8 cellular contexts compared by ENCODE assay signal in the genomic region with DNA sequence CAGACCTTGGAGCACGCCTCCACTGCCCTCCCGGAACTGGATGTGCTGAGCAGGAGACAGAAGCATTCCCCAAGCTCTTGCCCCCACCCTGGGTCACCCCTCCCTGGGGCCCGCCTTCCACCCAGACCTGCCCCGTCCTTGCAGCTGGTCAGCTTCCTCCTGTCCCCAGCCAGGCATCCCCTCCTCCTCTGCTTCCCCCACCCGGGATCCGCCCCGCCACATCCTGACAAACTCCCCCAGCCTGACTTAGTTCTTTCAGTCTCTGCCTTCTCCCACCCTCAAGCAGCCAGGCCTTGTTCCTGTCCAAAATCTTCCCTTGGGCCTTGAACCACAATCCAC. TPM values are rescaled to one million over a fixed set of nuclear protein-coding genes. Genes with fewer than 3 reads are reported as not detected.
DNase-seq lines count a peak whose midpoint lies in the region; ATAC-seq and TF ChIP-seq lines count a peak whose summit lies in the region.

No MANE protein-coding gene starts in this region.

- no peak overlapping the region for H3K4me3 ChIP-seq in A673 (ENCODE audit: low read depth, low read length, poor library complexity, severe bottlenecking)
- H3K4me3 ChIP-seq in HL-60 (replicated peaks; ENCODE audit: insufficient read depth, low read length): no peak overlapping the region
- peak overlapping the region in 1 of 2 donors; percentile 12 for H3K4me3 ChIP-seq in ascending aorta
- H3K4me3 ChIP-seq in liver (ENCODE audit: low read depth in 1 of 3, low read length in 3 of 3): no peak overlapping the region
- H3K4me3 ChIP-seq in tibial nerve: no peak overlapping the region

- H3K9me3 ChIP-seq in A673 (ENCODE audit: low read depth, low read length, poor library complexity, severe bottlenecking) (no peaks in the 10 kb centered on the region), ascending aorta (no peaks in the 10 kb centered on the region), liver (ENCODE audit: control insufficient read depth in 4 of 4, low read length in 3 of 4) (no peaks in the 10 kb centered on the region), tibial nerve (no peaks in the 10 kb centered on the region)

- DNase-seq in A673 (ENCODE audit: low spot score) (no peak), HL-60 (ENCODE audit: low read depth in 1 of 2, low spot score in 1 of 2) (peak; percentile 37 to 90), ascending aorta (ENCODE audit: low spot score in 2 of 2) (peak; percentile 54 to 89), tibial nerve (ENCODE audit: low spot score in 2 of 2) (peak; percentile 39 to 62), activated gamma-delta T cell treated with Interleukin-2 at 50 U/mL for 16 hours (no peak), cortex of kidney (lab: John Stamatoyannopoulos, UW) (no peak)

- TF ChIP-seq RAD21 in liver (IDR thresholded peaks at IDR 0.05): no peak

- ATAC-seq in HG03039 (IDR thresholded peaks at IDR 0.05; ENCODE audit: unreplicated experiment): no peak

- CTCF ChIA-PET in A673 (lab: Charles Lee): no interaction called here

- WGBS in liver: 61% methylated on average over 7 of the region's 7 CpGs
- 12 to 16% methylated on average over 7 of the region's 7 CpGs for WGBS in tibial nerve, 2 donors

- peaks cover 31% of the 10 kb centered on the region for H3K4me1 ChIP-seq in A673 (ENCODE audit: insufficient read depth, low read length, poor library complexity, severe bottlenecking)
- peaks cover 28 to 31% of the 10 kb centered on the region in 2 donors for H3K4me1 ChIP-seq in ascending aorta
- peaks cover 8 to 46% (median 25%) of the 10 kb centered on the region in 4 donors for H3K4me1 ChIP-seq in liver (ENCODE audit: control insufficient read depth in 4 of 4, insufficient read depth in 4 of 4, low read length in 3 of 4)
- H3K4me1 ChIP-seq in tibial nerve: peaks cover 8 to 51% (median 44%) of the 10 kb centered on the region in 4 donors

- POLR2A ChIA-PET in A673 (lab: Charles Lee; ENCODE audit: low non-redundant PET): no interaction called here

- TF ChIP-seq POLR2A in tibial nerve (IDR thresholded peaks at IDR 0.05): peak in 1 of 2 donors; percentile 16

- peak in 1 of 2 donors; percentile 41 for TF ChIP-seq EP300 in tibial nerve (IDR thresholded peaks at IDR 0.05)

- H3K9ac ChIP-seq in liver (ENCODE audit: low read depth in 1 of 2, low read length in 2 of 2): no peak overlapping the region

- BruUV-seq in A673 (replicated peaks; lab: Mats Ljungman, UMichigan): no TSS peak

- peaks cover 7% of the 10 kb centered on the region for H3K36me3 ChIP-seq in A673 (ENCODE audit: insufficient read depth, low read length, poor library complexity, severe bottlenecking)
- H3K36me3 ChIP-seq in ascending aorta: no peaks in the 10 kb centered on the region
- H3K36me3 ChIP-seq in liver (ENCODE audit: control insufficient read depth in 4 of 4, insufficient read depth in 3 of 4, low read depth in 1 of 4, low read length in 3 of 4): no peaks in the 10 kb centered on the region
- peaks cover 0 to 23% (median 0%) of the 10 kb centered on the region in 3 donors for H3K36me3 ChIP-seq in tibial nerve

- TF ChIP-seq CTCF in A673 (conservative IDR thresholded peaks at IDR 0.05; ENCODE audit: low read depth, low read length): no peak
- TF ChIP-seq CTCF in HL-60 (IDR thresholded peaks at IDR 0.05; ENCODE audit: insufficient read depth, low read length): no peak
- no peak for TF ChIP-seq CTCF in ascending aorta (IDR thresholded peaks at IDR 0.05)
- TF ChIP-seq CTCF in liver (IDR thresholded peaks at IDR 0.05; ENCODE audit: low read depth, low read length, missing input control): no peak
- no peak for TF ChIP-seq CTCF in tibial nerve (IDR thresholded peaks at IDR 0.05)

- intact Hi-C loops in A673 (cut with micrococcal nuclease; ENCODE audit: unreplicated experiment) (no loop called here), ascending aorta (cut with DNase I) (loop anchor here (2.0 to 10.0 kb wide), 2 partner anchors 34 to 374 kb away; a partner anchor contains a TSS)

- no peaks in the 10 kb centered on the region for H3K27me3 ChIP-seq in A673 (replicated peaks; ENCODE audit: insufficient read depth, low read depth, low read length, poor library complexity)
- H3K27me3 ChIP-seq in HL-60 (ENCODE audit: insufficient read depth, poor library complexity, severe bottlenecking): no peaks in the 10 kb centered on the region
- no peaks in the 10 kb centered on the region for H3K27me3 ChIP-seq in ascending aorta
- no peaks in the 10 kb centered on the region for H3K27me3 ChIP-seq in liver (ENCODE audit: control insufficient read depth in 4 of 4, insufficient read depth in 4 of 4, low read length in 3 of 4)
- H3K27me3 ChIP-seq in tibial nerve: no peaks in the 10 kb centered on the region

- peak overlapping the region; percentile 46 for H3K27ac ChIP-seq in A673 (ENCODE audit: low read depth, low read length, poor library complexity, severe bottlenecking)
- peak overlapping the region; percentile 39 for H3K27ac ChIP-seq in HL-60 (replicated peaks)
- H3K27ac ChIP-seq in ascending aorta: peak overlapping the region; percentile 86 to 96
- H3K27ac ChIP-seq in liver (ENCODE audit: low read depth in 1 of 2, low read length in 2 of 2): peak overlapping the region; percentile 66 to 77
- H3K27ac ChIP-seq in tibial nerve: peak overlapping the region; percentile 79 to 97 (median 86)

TF ChIP-seq in liver, 16 proteins besides CTCF, POLR2A, EP300 and RAD21:
- no peak for TF ChIP-seq FOXA1 (IDR thresholded peaks at IDR 0.05)
- TF ChIP-seq NR2F2 (IDR thresholded peaks at IDR 0.05): peak; percentile 29
- TF ChIP-seq GABPA (IDR thresholded peaks at IDR 0.05 in 1 of 2, conservative IDR thresholded peaks at IDR 0.05 in 1 of 2): no peak

RNA-seq across cellular contexts. Expression of a gene that starts 1.1 kb away (rescaled TPM):
- total RNA-seq in A673 (2021) (155 and 173 TPM in 2 replicates), ascending aorta (287 TPM), liver (10 to 100 TPM; 28.8 to 95.7 TPM), tibial nerve (100 to 1,000 TPM; 135 to 193 (median 165) TPM)
- 10 to 100 TPM; 60.1 to 87.8 TPM for polyA plus RNA-seq in liver

RNA-seq across cellular contexts. Expression of a gene that starts 18.2 kb away (rescaled TPM):
- total RNA-seq in A673 (2021) (5.3 and 10.8 TPM in 2 replicates), ascending aorta (1.4 TPM), liver (1 to 10 TPM; 1.1 to 1.2 TPM), tibial nerve (10 to 100 TPM in 3 of 4 donors, 1 to 10 TPM in 1; 8.6 to 13.1 (median 11.7) TPM)
- polyA plus RNA-seq in liver: 1 to 10 TPM in 1 of 2 donors, under 1 TPM in 1; 0.86 to 1.0 TPM

RNA-seq across cellular contexts. Expression of a gene that starts 34.6 kb away (rescaled TPM):
- total RNA-seq in A673 (2021) (64.6 and 66.7 TPM in 2 replicates), ascending aorta (55.5 TPM), liver (100 to 1,000 TPM in 1 of 2 donors, 10 to 100 TPM in 1; 51.7 to 117 TPM), tibial nerve (100 to 1,000 TPM in 1 of 4 donors, 10 to 100 TPM in 3; 55.9 to 112 (median 76.7) TPM)
- polyA plus RNA-seq in liver: 10 to 100 TPM; 28.8 to 42.6 TPM

RNA-seq across cellular contexts. Expression of a gene that starts 38.4 kb away (rescaled TPM):
- total RNA-seq in A673 (2021) (5.4 and 10.4 TPM in 2 replicates), ascending aorta (117 TPM), liver (1 to 10 TPM in 1 of 2 donors, under 1 TPM in 1; 0.65 to 1.2 TPM), tibial nerve (10 to 100 TPM in 3 of 4 donors, 1 to 10 TPM in 1; 8.7 to 33.3 (median 19.6) TPM)
- 1 to 10 TPM in 1 of 2 donors, under 1 TPM in 1; 0.83 to 2.0 TPM for polyA plus RNA-seq in liver

RNA-seq across cellular contexts. Expression of a gene that starts 47.1 kb away (rescaled TPM):
- total RNA-seq in A673 (2021) (20.8 and 27.5 TPM in 2 replicates), ascending aorta (29.4 TPM), liver (1 to 10 TPM; 2.3 to 2.8 TPM), tibial nerve (10 to 100 TPM; 12.3 to 32.0 (median 24.1) TPM)
- 1 to 10 TPM in 1 of 2 donors, under 1 TPM in 1; 0.83 to 1.5 TPM for polyA plus RNA-seq in liver

Comparison
In these comparisons a context has a peak if more than half of its experiments do, and no peak if none do; other contexts are left out.
1. DNase-seq: peak in HL-60 (2 of 2), ascending aorta (2 of 2) and tibial nerve (2 of 2); none in A673 (single experiment), activated gamma-delta T cell treated with Interleukin-2 at 50 U/mL for 16 hours (single experiment) and cortex of kidney (single experiment).
2. H3K27ac ChIP-seq: peak in every context shown above with its lines; median percentile 91 in ascending aorta; 86 in tibial nerve; 72 in liver; 46 in A673; 39 in HL-60.